ENCODE assay signal across 20 cellular contexts in the genomic region with DNA sequence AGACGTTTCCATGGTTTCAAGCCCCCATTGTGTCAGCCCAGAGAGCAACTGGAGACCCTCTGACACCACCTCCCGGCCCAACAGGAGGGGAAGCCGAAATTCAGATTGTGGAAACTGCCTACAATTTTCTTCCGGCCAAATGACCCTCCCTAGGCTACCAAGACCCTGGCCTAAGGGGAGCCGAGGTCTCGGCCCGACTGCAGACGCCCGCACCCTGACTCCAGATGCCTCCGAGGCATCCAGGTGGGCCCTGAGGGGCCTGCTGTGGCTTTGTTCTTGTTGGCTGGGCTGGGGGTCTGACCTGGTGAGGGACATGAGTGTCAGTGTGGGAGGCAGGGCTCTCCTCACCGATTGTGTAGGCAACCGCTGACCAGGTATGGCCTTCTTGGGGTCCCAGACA. TPM values are rescaled to one million over a fixed set of nuclear protein-coding genes. Genes with fewer than 3 reads are reported as not detected.
DNase-seq lines count a peak whose midpoint lies in the region; ATAC-seq, FAIRE-seq and TF ChIP-seq lines count a peak whose summit lies in the region.
"Had no signal": no experiment of that assay in that cellular context is flagged by ENCODE, and none has a peak within 500 bp of the region (broad histone marks: within the 10 kb centered on the region; RNA-seq: fewer than 3 reads in every experiment).

No MANE protein-coding gene starts in this region.

- H3K23me2 ChIP-seq in H9 (ENCODE audit: insufficient read length, low read depth, low read length, poor library complexity, severe bottlenecking): no peaks in the 10 kb centered on the region

- H3K9me3 Mint-ChIP-seq in H9 (no peaks in the 10 kb centered on the region), astrocyte (ENCODE audit: unreplicated experiment) (no peaks in the 10 kb centered on the region), nephron progenitor cell (no peaks in the 10 kb centered on the region), progenitor cell of endocrine pancreas (ENCODE audit: low read depth) (no peaks in the 10 kb centered on the region)
- H3K9me3 Mint-ChIP-seq: CD4-positive, CD25-positive, alpha-beta regulatory T cell had no signal

- WGBS in H9 (ENCODE audit: extremely low coverage, insufficient read length, low lambda C conversion rate): no CpG with 5 or more reads among the region's 12 CpGs

- H3K4me3 Mint-ChIP-seq in H9 (no peak overlapping the region), astrocyte (ENCODE audit: unreplicated experiment) (no peak overlapping the region), nephron progenitor cell (no peak overlapping the region), progenitor cell of endocrine pancreas (ENCODE audit: low read depth) (no peak overlapping the region)
- H3K4me3 Mint-ChIP-seq: CD4-positive, CD25-positive, alpha-beta regulatory T cell had no signal

- no peak overlapping the region for H2AK5ac ChIP-seq in H9 (ENCODE audit: insufficient read length, low read length)

- no peak overlapping the region for H4K91ac ChIP-seq in H9 (ENCODE audit: insufficient read length, low read depth, low read length)

- no peaks in the 10 kb centered on the region for H3K27me3 Mint-ChIP-seq in H9 (ENCODE audit: low read depth)
- H3K27me3 Mint-ChIP-seq in astrocyte (ENCODE audit: low read depth, unreplicated experiment): no peaks in the 10 kb centered on the region
- no peaks in the 10 kb centered on the region for H3K27me3 Mint-ChIP-seq in nephron progenitor cell (ENCODE audit: low read depth, poor library complexity)
- no peaks in the 10 kb centered on the region for H3K27me3 Mint-ChIP-seq in progenitor cell of endocrine pancreas
- H3K27me3 Mint-ChIP-seq: CD4-positive, CD25-positive, alpha-beta regulatory T cell had no signal

- H3T11ph ChIP-seq in H9 (ENCODE audit: low read length): no peak overlapping the region

- no peak overlapping the region for H2BK5ac ChIP-seq in H9 (ENCODE audit: insufficient read length, low read length)

- TF ChIP-seq CTCF in H9 (conservative IDR thresholded peaks at IDR 0.05) (no peak), astrocyte (IDR thresholded peaks at IDR 0.05; ENCODE audit: insufficient read depth, low read depth, low read length) (no peak), nephron progenitor cell (IDR thresholded peaks at IDR 0.05) (no peak), progenitor cell of endocrine pancreas (IDR thresholded peaks at IDR 0.05; ENCODE audit: unreplicated experiment) (no peak)

- no peak overlapping the region for H2BK12ac ChIP-seq in H9 (ENCODE audit: insufficient read length, low read depth, low read length)

- no peak overlapping the region for H3K23ac ChIP-seq in H9 (ENCODE audit: insufficient read length, low read depth, low read length)

- H2BK15ac ChIP-seq in H9 (ENCODE audit: low read depth, low read length): no peak overlapping the region

- no peaks in the 10 kb centered on the region for H4K20me1 ChIP-seq in H9 (ENCODE audit: control insufficient read depth, insufficient read depth, insufficient read length)
- H4K20me1 ChIP-seq in astrocyte (ENCODE audit: insufficient read depth, low read length): peaks cover 71% of the 10 kb centered on the region

- H3K27me3 ChIP-seq in H9 (ENCODE audit: insufficient read depth, low read length): no peaks in the 10 kb centered on the region
- H3K27me3 ChIP-seq in astrocyte (ENCODE audit: insufficient read depth, low read length): no peaks in the 10 kb centered on the region
- H3K27me3 ChIP-seq: BLaER1 treated with 17β-estradiol and CSF1 and Interleukin-3, amounts not matched to agents 10 nM and 100 nM had no signal

- H3K36me3 Mint-ChIP-seq in H9 (ENCODE audit: insufficient read depth in 1 of 3, low read depth in 3 of 3): peaks cover 2 to 44% (median 35%) of the 10 kb centered on the region in 3 experiments; a peak in 6 of 7 replicates
- H3K36me3 Mint-ChIP-seq in astrocyte (ENCODE audit: low read depth, unreplicated experiment): peaks cover 7% of the 10 kb centered on the region
- peaks cover 52% of the 10 kb centered on the region for H3K36me3 Mint-ChIP-seq in nephron progenitor cell (ENCODE audit: low read depth)
- H3K36me3 Mint-ChIP-seq in progenitor cell of endocrine pancreas (ENCODE audit: insufficient read depth): peaks cover 16% of the 10 kb centered on the region
- H3K36me3 Mint-ChIP-seq: CD4-positive, CD25-positive, alpha-beta regulatory T cell had no signal

- H3K4me1 Mint-ChIP-seq in H9 (0 out of 4 replicates have a peak, but pooled peaks cover 0 to 2% of the 10 kb centered on the region in 2 experiments), astrocyte (ENCODE audit: low read depth, unreplicated experiment) (no peaks in the 10 kb centered on the region), nephron progenitor cell (peaks cover 13% of the 10 kb centered on the region), progenitor cell of endocrine pancreas (ENCODE audit: low read depth) (peaks cover 2% of the 10 kb centered on the region)
- H3K4me1 Mint-ChIP-seq: CD4-positive, CD25-positive, alpha-beta regulatory T cell had no signal

- no peaks in the 10 kb centered on the region for H3K9me3 ChIP-seq in H9 (ENCODE audit: control insufficient read depth, low read depth, low read length)
- H3K9me3 ChIP-seq in astrocyte (ENCODE audit: insufficient read depth, low read depth, low read length): no peaks in the 10 kb centered on the region
- H3K9me3 ChIP-seq: BLaER1 treated with 17β-estradiol and CSF1 and Interleukin-3, amounts not matched to agents 10 nM and 100 nM had no signal

- no peaks in the 10 kb centered on the region for H3K4me1 ChIP-seq in H9 (ENCODE audit: insufficient read depth, low read length)
- no peaks in the 10 kb centered on the region for H3K4me1 ChIP-seq in astrocyte (ENCODE audit: insufficient read depth, low read length)

- no peak for FAIRE-seq in astrocyte (lab: Jason Lieb, UNC)
- FAIRE-seq: GM12878, H1 had no signal

- H3K36me3 ChIP-seq in astrocyte (ENCODE audit: insufficient read depth, low read length): no peaks in the 10 kb centered on the region

- H3K27ac Mint-ChIP-seq in H9 (peak overlapping the region in 2 of 3 experiments; percentile 19 to 35; a peak in 4 of 7 replicates), astrocyte (ENCODE audit: unreplicated experiment) (peak overlapping the region; percentile 62), nephron progenitor cell (peak overlapping the region; percentile 86), progenitor cell of endocrine pancreas (peak overlapping the region; percentile 84)

- H3K4me2 ChIP-seq in H9 (ENCODE audit: insufficient read depth, insufficient read length, low read length) (no peak overlapping the region), astrocyte (ENCODE audit: low read length) (no peak overlapping the region)

- no peak overlapping the region for H3K4me3 ChIP-seq in astrocyte (ENCODE audit: insufficient read depth, low read depth, low read length)
- H3K4me3 ChIP-seq: BLaER1 treated with 17β-estradiol and CSF1 and Interleukin-3, amounts not matched to agents 10 nM and 100 nM; GM12878 had no signal

- no peak overlapping the region for H3K4ac ChIP-seq in H9 (ENCODE audit: low read depth, low read length)

- no peak overlapping the region for H2BK120ac ChIP-seq in H9 (ENCODE audit: low read depth, low read length, poor library complexity, severe bottlenecking)

- H3K18ac ChIP-seq in H9 (ENCODE audit: insufficient read length, low read depth, low read length): no peak overlapping the region

- ATAC-seq in HG03175 (IDR thresholded peaks at IDR 0.05; ENCODE audit: unreplicated experiment): no peak
- ATAC-seq in GM21447 (IDR thresholded peaks at IDR 0.05; ENCODE audit: unreplicated experiment): no peak
- ATAC-seq: GM12878, HCT116 had no signal

- no peak overlapping the region for H2BK20ac ChIP-seq in H9 (ENCODE audit: low read depth, low read length, poor library complexity, severe bottlenecking)

- DNase-seq in H9 (no peak), astrocyte (ENCODE audit: low read depth) (no peak), nephron progenitor cell (no peak), progenitor cell of endocrine pancreas (ENCODE audit: low spot score, unreplicated experiment) (no peak), ureter (ENCODE audit: low spot score) (no peak), NCI-H345 (lab: John Stamatoyannopoulos, UW) (no peak)
- DNase-seq: ACHN; CD4-positive, CD25-positive, alpha-beta regulatory T cell; DMS 273 treated with DMSO at 0.1 percent for 48 hours; IMR-90 had no signal

- no peak overlapping the region for H4K8ac ChIP-seq in H9 (replicated peaks; ENCODE audit: insufficient read length, low read depth, low read length)

- peaks cover 6% of the 10 kb centered on the region for H3K79me1 ChIP-seq in H9 (ENCODE audit: insufficient read depth, low read depth, low read length, poor library complexity, severe bottlenecking)

- H2AFZ ChIP-seq in H9 (ENCODE audit: low read length): no peak overlapping the region
- H2AFZ ChIP-seq in astrocyte (ENCODE audit: low read depth, low read length): no peak overlapping the region

- no peak overlapping the region for H3K14ac ChIP-seq in H9 (ENCODE audit: insufficient read depth, low read length)

- no peak overlapping the region for H4K5ac ChIP-seq in H9 (ENCODE audit: insufficient read length, low read depth, low read length)

- H3K79me2 ChIP-seq in H9 (ENCODE audit: insufficient read depth, low read length) (peaks cover 19% of the 10 kb centered on the region; the same call in 1 of the 2 replicates), astrocyte (ENCODE audit: insufficient read depth, low read length) (peaks cover 65% of the 10 kb centered on the region)

- no peak overlapping the region for H3K56ac ChIP-seq in H9 (ENCODE audit: insufficient read length, low read depth, low read length)

- no peak overlapping the region for H3K9ac ChIP-seq in H9 (ENCODE audit: extremely low read depth, insufficient read length, low read length)
- H3K9ac ChIP-seq in astrocyte (ENCODE audit: low read length): no peak overlapping the region

- H3K27ac ChIP-seq in H9 (ENCODE audit: insufficient read length, low read depth, low read length) (no peak overlapping the region), astrocyte (ENCODE audit: low read depth, low read length) (no peak overlapping the region)
- H3K27ac ChIP-seq: BLaER1 treated with 17β-estradiol and CSF1 and Interleukin-3, amounts not matched to agents 10 nM and 100 nM had no signal

RNA-seq across cellular contexts. Expression of gene MEX3D, which starts 9.6 kb away (rescaled TPM):
- total RNA-seq in H9 (2021): 70.4 and 75.9 TPM in 2 replicates
- 51.8 and 52.1 TPM in 2 replicates for total RNA-seq in astrocyte
- total RNA-seq in progenitor cell of endocrine pancreas: 119 and 124 TPM in 2 replicates
- total RNA-seq in ureter: 21.7 TPM

RNA-seq across cellular contexts. Expression of gene MBD3, which starts 34.1 kb away (rescaled TPM):
- total RNA-seq in H9 (2021): 126 and 128 TPM in 2 replicates
- total RNA-seq in astrocyte: 64.0 and 71.9 TPM in 2 replicates
- total RNA-seq in progenitor cell of endocrine pancreas: 131 and 133 TPM in 2 replicates
- 60.7 TPM for total RNA-seq in ureter

RNA-seq across cellular contexts. Expression of gene PLK5, which starts 34.7 kb away (rescaled TPM):
- total RNA-seq in H9 (2021) (0.50 and 0.57 TPM in 2 replicates), astrocyte (0.09 TPM in 1 of 2 replicates, not detected in the other), progenitor cell of endocrine pancreas (0.26 and 0.38 TPM in 2 replicates), ureter (not detected)
- total RNA-seq: A172; CD4-positive, CD25-positive, alpha-beta regulatory T cell; Daoy; G401; HT-29; IMR-90 had no signal

RNA-seq across cellular contexts. Expression of gene ADAMTSL5, which starts 45.7 kb away (rescaled TPM):
- total RNA-seq in H9 (2021) (1.4 and 1.5 TPM in 2 replicates), astrocyte (4.7 and 5.5 TPM in 2 replicates), progenitor cell of endocrine pancreas (2.3 and 4.8 TPM in 2 replicates), ureter (12.5 TPM)

RNA-seq across cellular contexts. Expression of gene UQCR11, which starts 46.7 kb away (rescaled TPM):
- total RNA-seq in H9 (2021) (166 and 174 TPM in 2 replicates), astrocyte (255 and 257 TPM in 2 replicates), progenitor cell of endocrine pancreas (156 and 171 TPM in 2 replicates), ureter (197 TPM)

Comparison
In these comparisons a context has a peak if more than half of its experiments do, and no peak if none do; other contexts are left out.
1. H3K27ac Mint-ChIP-seq: peak in every context shown above with its lines; median percentile 86 in nephron progenitor cell; 84 in progenitor cell of endocrine pancreas; 62 in astrocyte; 27 in H9.